In the genomic region with DNA sequence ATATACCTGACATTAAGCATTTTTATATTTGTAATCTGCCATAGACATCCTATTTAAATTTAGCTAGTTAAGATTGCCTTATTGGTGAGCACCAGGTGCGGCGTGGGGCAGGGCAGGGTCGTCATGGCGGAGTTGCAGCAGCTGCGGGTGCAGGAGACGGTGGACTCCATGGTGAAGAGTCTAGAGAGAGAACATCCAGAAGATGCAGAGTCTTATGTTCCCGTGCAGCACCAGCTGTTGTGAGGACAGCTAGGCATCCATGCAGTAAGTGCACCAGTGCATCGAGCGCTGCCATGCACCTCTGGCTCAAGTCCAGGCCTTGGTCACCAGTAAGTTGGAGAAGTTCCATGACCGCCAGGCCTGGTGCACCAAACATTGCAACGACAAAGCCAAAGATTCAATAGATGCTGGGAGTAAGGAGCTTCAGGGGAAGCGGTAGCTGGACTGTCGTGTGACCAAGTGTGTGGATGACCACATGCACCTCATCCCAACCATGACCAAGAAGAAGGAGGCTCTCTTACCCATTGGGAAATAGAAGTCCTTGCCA, we compare ENCODE assay signal across 26 cellular contexts.
"Had no signal": no experiment of that assay in that cellular context is flagged by ENCODE, and none has a peak within 500 bp of the region (broad histone marks: within the 10 kb centered on the region; RNA-seq: fewer than 3 reads in every experiment).

No MANE protein-coding gene starts in this region.

- H3K36me3 ChIP-seq: ascending aorta, esophagus muscularis mucosa, gastrocnemius medialis had no signal

- H3K9me3 ChIP-seq: ascending aorta, esophagus muscularis mucosa, gastrocnemius medialis had no signal

- ATAC-seq: activated CD4-positive, alpha-beta T cell treated with anti-CD3 and anti-CD28 coated beads for 36 hours; activated CD8-positive, alpha-beta memory T cell treated with anti-CD3 and anti-CD28 coated beads, Interleukin-2, amount 10 ng/mL, durations not matched to agents 7 days and 5 days; activated CD8-positive, alpha-beta T cell treated with anti-CD3 and anti-CD28 coated beads, Interleukin-2, amount 10 ng/mL, durations not matched to agents 7 days and 5 days; activated naive CD4-positive, alpha-beta T cell treated with anti-CD3 and anti-CD28 coated beads, Interleukin-2, amount 50 U/mL, for 72 hours; effector memory CD8-positive, alpha-beta T cell; foreskin keratinocyte; gastrocnemius medialis had no signal

- H3K27me3 ChIP-seq: ascending aorta, esophagus muscularis mucosa, foreskin keratinocyte, gastrocnemius medialis had no signal

- FAIRE-seq: bronchial epithelial cell, colon had no signal

- H3K4me3 ChIP-seq: ascending aorta, esophagus muscularis mucosa, gastrocnemius medialis had no signal

- DNase-seq: activated CD4-positive, alpha-beta memory T cell treated with anti-CD3 and anti-CD28 coated beads for 36 hours; activated CD4-positive, alpha-beta T cell treated with anti-CD3 and anti-CD28 coated beads for 36 hours; activated CD4-positive, alpha-beta T cell treated with anti-CD3 and anti-CD28 coated beads, Interleukin-2, amount 10 ng/mL, durations not matched to agents 24 days and 14 days; activated CD4-positive, CD25-positive, alpha-beta regulatory T cell; activated CD4-positive, CD25-positive, alpha-beta regulatory T cell treated with anti-CD3 and anti-CD28 coated beads, Interleukin-2, amount 50 U/mL, for 72 hours; activated CD8-positive, alpha-beta memory T cell treated with anti-CD3 and anti-CD28 coated beads, Interleukin-2, amount 10 ng/mL, durations not matched to agents 7 days and 5 days; activated CD8-positive, alpha-beta memory T cell treated with anti-CD3 and anti-CD28 coated beads, Interleukin-2, amount 50 U/mL, for 4 hours; activated CD8-positive, alpha-beta T cell treated with anti-CD3 and anti-CD28 coated beads, Interleukin-2, amount 10 ng/mL, durations not matched to agents 7 days and 5 days; activated effector memory CD4-positive, alpha-beta T cell treated with anti-CD3 and anti-CD28 coated beads, Interleukin-2, amount 50 U/mL, for 16 hours; activated naive CD4-positive, alpha-beta T cell treated with anti-CD3 and anti-CD28 coated beads, Interleukin-2, amount 10 ng/mL, durations not matched to agents 7 days and 5 days; activated naive CD8-positive, alpha-beta T cell treated with anti-CD3 and anti-CD28 coated beads, Interleukin-2, amount 10 ng/mL, durations not matched to agents 7 days and 5 days; activated T-cell treated with anti-CD3 and anti-CD28 coated beads, Interleukin-2, amount 50 U/mL, for 1 hour; activated T-cell treated with anti-CD3 and anti-CD28 coated beads, Interleukin-2, amount 50 U/mL, for 48 hours; cortex of kidney; dermis blood vessel endothelial cell; effector CD4-positive, alpha-beta T cell; effector memory CD8-positive, alpha-beta T cell; erythroblast; foreskin keratinocyte; gastrocnemius medialis; T-helper 2 cell had no signal

- H3K4me1 ChIP-seq: ascending aorta had no signal

- H3K27ac ChIP-seq: ascending aorta, esophagus muscularis mucosa, foreskin keratinocyte, gastrocnemius medialis had no signal
